8 cellular contexts compared by ENCODE assay signal in genomic region chr5:172004824-172005237, GRCh38. TPM values are rescaled to one million over a fixed set of nuclear protein-coding genes. Genes with fewer than 3 reads are reported as not detected.
A peak's percentile ranks its signal among the peaks of the same experiment; 100 is the strongest.
DNase-seq lines count a peak whose midpoint lies in the region; ATAC-seq and TF ChIP-seq lines count a peak whose summit lies in the region.

No MANE protein-coding gene starts in this region.

- TF ChIP-seq CTCF in brain microvascular endothelial cell (IDR thresholded peaks at IDR 0.05; ENCODE audit: low read depth, low read length, missing control alignments) = no peak
- no peak for TF ChIP-seq CTCF in GM13977 (IDR thresholded peaks at IDR 0.05; ENCODE audit: extremely low read depth, insufficient read depth, missing control alignments)

- no peak for ATAC-seq in GM18907 (IDR thresholded peaks at IDR 0.05; ENCODE audit: unreplicated experiment)

- H3K4me1 ChIP-seq in mononuclear cell (ENCODE audit: insufficient read depth, low read length) = peaks cover 55% of the 10 kb centered on the region

- H3K4me3 ChIP-seq in brain microvascular endothelial cell (ENCODE audit: low read depth, low read length) = peak overlapping the region; percentile 78
- H3K4me3 ChIP-seq in mononuclear cell (ENCODE audit: low read length) = peak overlapping the region; percentile 82

- no peaks in the 10 kb centered on the region for H3K9me3 ChIP-seq in mononuclear cell (ENCODE audit: low read depth, low read length)

- H3K27me3 ChIP-seq in brain microvascular endothelial cell (replicated peaks) (no peaks in the 10 kb centered on the region), mononuclear cell (ENCODE audit: insufficient read depth, low read length) (no peaks in the 10 kb centered on the region)

- in situ Hi-C loops in brain microvascular endothelial cell (cut with HindIII; ENCODE audit: low pct_ligation_motif_present, low sequenced_read_pairs) = no loop called here
- in situ Hi-C loops in GM13977 (cut with MboI; ENCODE audit: low pct_unique_long_range_greater_than_20kb, low sequenced_read_pairs, unreplicated experiment) = no loop called here

- no peaks in the 10 kb centered on the region for H3K36me3 ChIP-seq in brain microvascular endothelial cell (replicated peaks)

- DNase-seq in EH (ENCODE audit: low read depth) (peak; percentile 40), NOMO-1 treated with DMSO at 0.1 percent for 48 hours (lab: John Stamatoyannopoulos, UW; ENCODE audit: unreplicated experiment) (peak; percentile 78), brain microvascular endothelial cell (no peak), SHP77 (lab: John Stamatoyannopoulos, UW) (no peak), HPDE6-E6E7 (ENCODE audit: extremely low spot score) (no peak), GM13977 (ENCODE audit: low spot score) (no peak)

- H3K27ac ChIP-seq in brain microvascular endothelial cell = peak overlapping the region; percentile 94

RNA-seq across cellular contexts. Expression of gene FBXW11, which starts 1.6 kb away (rescaled TPM):
- total RNA-seq in mononuclear cell = 40.0 TPM

Comparison
In these comparisons a context has a peak if more than half of its experiments do, and no peak if none do; other contexts are left out.
1. DNase-seq: peak in EH (single experiment) and NOMO-1 treated with DMSO at 0.1 percent for 48 hours (single experiment); none in brain microvascular endothelial cell (single experiment), SHP77 (0 of 2), HPDE6-E6E7 (single experiment) and GM13977 (single experiment).